ENCODE assay signal across 13 cellular contexts in genomic region chr17:31415640-31416502, GRCh38.
"Had no signal": no experiment of that assay in that cellular context is flagged by ENCODE, and none has a peak within 500 bp of the region (broad histone marks: within the 10 kb centered on the region; RNA-seq: fewer than 3 reads in every experiment).

No MANE protein-coding gene starts in this region.

- H3K9me3 ChIP-seq: esophagus squamous epithelium, left ventricle myocardium inferior had no signal

- H3K4me3 ChIP-seq: esophagus squamous epithelium, left ventricle myocardium inferior had no signal

- H3K27me3 Mint-ChIP-seq: activated CD8-positive, alpha-beta T cell treated with anti-CD3 and anti-CD28 coated beads for 36 hours; stimulated activated memory B cell treated with anti-CD40 and anti-IgM and Interleukin-4, amounts not matched to agents 10 μg/mL and 1 μg/mL and 100 μg/mL, for 72 hours had no signal

- H3K36me3 Mint-ChIP-seq: stimulated activated memory B cell treated with anti-CD40 and anti-IgM and Interleukin-4, amounts not matched to agents 10 μg/mL and 1 μg/mL and 100 μg/mL, for 72 hours had no signal

- DNase-seq: activated CD8-positive, alpha-beta memory T cell treated with anti-CD3 and anti-CD28 coated beads, Interleukin-2, amount 50 U/mL, for 48 hours; activated CD8-positive, alpha-beta T cell treated with anti-CD3 and anti-CD28 coated beads for 36 hours; activated naive CD4-positive, alpha-beta T cell treated with anti-CD3 and anti-CD28 coated beads for 36 hours; cerebellar nuclear complex; esophagus squamous epithelium; foreskin fibroblast; mesenchymal stem cell; T-helper 9 cell; trophoblast cell had no signal

- H3K4me3 Mint-ChIP-seq: activated CD8-positive, alpha-beta T cell treated with anti-CD3 and anti-CD28 coated beads for 36 hours; activated naive CD4-positive, alpha-beta T cell treated with anti-CD3 and anti-CD28 coated beads for 36 hours; activated T-helper 1 cell treated with anti-CD3 and anti-CD28 coated beads, Interleukin-12 subunit alpha, Interleukin-12 subunit beta, Interleukin-2, Interleukin-4 antibody, amounts not matched to agents 30 ng/mL and 10 ng/mL and 1 ng/mL, durations not matched to agents 14 hours and 24 hours and 36 hours had no signal

- H3K36me3 ChIP-seq: esophagus squamous epithelium, left ventricle myocardium inferior had no signal

- H3K27ac ChIP-seq: esophagus squamous epithelium, left ventricle myocardium inferior, parathyroid adenoma had no signal

- H3K4me1 ChIP-seq: esophagus squamous epithelium, parathyroid adenoma had no signal

- H3K27ac Mint-ChIP-seq: activated CD8-positive, alpha-beta T cell treated with anti-CD3 and anti-CD28 coated beads for 36 hours; activated naive CD4-positive, alpha-beta T cell treated with anti-CD3 and anti-CD28 coated beads for 36 hours; activated T-helper 1 cell treated with anti-CD3 and anti-CD28 coated beads, Interleukin-12 subunit alpha, Interleukin-12 subunit beta, Interleukin-2, Interleukin-4 antibody, amounts not matched to agents 30 ng/mL and 10 ng/mL and 1 ng/mL, durations not matched to agents 14 hours and 24 hours and 36 hours; stimulated activated memory B cell treated with anti-CD40 and anti-IgM and Interleukin-4, amounts not matched to agents 10 μg/mL and 1 μg/mL and 100 μg/mL, for 72 hours had no signal

- ATAC-seq: activated CD8-positive, alpha-beta T cell treated with anti-CD3 and anti-CD28 coated beads for 36 hours had no signal

- H3K9me3 Mint-ChIP-seq: activated CD8-positive, alpha-beta T cell treated with anti-CD3 and anti-CD28 coated beads for 36 hours; activated naive CD4-positive, alpha-beta T cell treated with anti-CD3 and anti-CD28 coated beads for 36 hours; activated T-helper 1 cell treated with anti-CD3 and anti-CD28 coated beads, Interleukin-12 subunit alpha, Interleukin-12 subunit beta, Interleukin-2, Interleukin-4 antibody, amounts not matched to agents 30 ng/mL and 10 ng/mL and 1 ng/mL, durations not matched to agents 14 hours and 24 hours and 36 hours; stimulated activated memory B cell treated with anti-CD40 and anti-IgM and Interleukin-4, amounts not matched to agents 10 μg/mL and 1 μg/mL and 100 μg/mL, for 72 hours had no signal
